ENCODE assay signal across 25 cellular contexts in the genomic region with DNA sequence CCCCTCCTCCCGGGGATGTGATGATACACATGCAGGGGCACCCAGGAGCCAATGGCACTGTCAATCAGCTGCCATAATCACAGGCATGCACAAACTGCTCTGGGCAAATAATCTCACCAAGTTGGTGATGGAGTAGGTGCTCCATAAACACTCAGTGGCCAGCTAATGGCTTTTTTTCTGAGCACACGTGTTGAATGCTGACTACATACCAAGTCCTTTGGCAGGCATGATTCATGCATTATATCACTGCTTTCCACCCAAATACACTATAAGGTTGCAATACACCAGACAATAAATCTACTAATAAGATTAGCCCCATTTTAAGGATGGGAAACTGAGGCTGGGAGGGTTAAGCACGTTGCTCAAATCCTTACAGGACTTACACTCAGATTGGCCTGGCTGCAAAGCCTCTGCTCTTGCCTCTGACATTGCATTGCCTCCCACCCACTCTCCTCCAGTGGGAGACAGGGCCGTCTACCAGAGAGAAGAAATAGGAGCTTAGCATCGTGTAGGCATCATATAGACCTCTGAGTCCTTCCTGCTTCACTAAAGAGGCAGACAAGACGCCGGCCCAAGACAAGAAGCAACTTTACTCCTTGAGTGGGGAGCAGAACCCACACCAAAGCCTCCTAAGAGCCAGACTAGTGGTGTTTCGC. TPM values are rescaled to one million over a fixed set of nuclear protein-coding genes. Genes with fewer than 3 reads are reported as not detected.
DNase-seq lines count a peak whose midpoint lies in the region; ATAC-seq and TF ChIP-seq lines count a peak whose summit lies in the region.
"Had no signal": no experiment of that assay in that cellular context is flagged by ENCODE, and none has a peak within 500 bp of the region (broad histone marks: within the 10 kb centered on the region; RNA-seq: fewer than 3 reads in every experiment).

No MANE protein-coding gene starts in this region.

- H3K27me3 ChIP-seq in breast epithelium = no peaks in the 10 kb centered on the region
- H3K27me3 ChIP-seq: heart right ventricle, upper lobe of right lung had no signal

- ATAC-seq in HG03025 (IDR thresholded peaks at IDR 0.05; ENCODE audit: low FRiP score, unreplicated experiment) (no peak), GM21717 (IDR thresholded peaks at IDR 0.05; ENCODE audit: unreplicated experiment) (no peak)
- ATAC-seq: activated CD4-positive, alpha-beta T cell treated with anti-CD3 and anti-CD28 coated beads for 36 hours; upper lobe of right lung had no signal

- H3K36me3 ChIP-seq in breast epithelium = no peaks in the 10 kb centered on the region
- H3K36me3 ChIP-seq: heart right ventricle, upper lobe of right lung had no signal

- no peaks in the 10 kb centered on the region for H3K9me3 ChIP-seq in breast epithelium
- H3K9me3 ChIP-seq: heart right ventricle, upper lobe of right lung had no signal

- TF ChIP-seq CTCF in breast epithelium (IDR thresholded peaks at IDR 0.05) = no peak

- H3K4me3 ChIP-seq in skeletal muscle cell (ENCODE audit: low read depth, low read length) (no peak overlapping the region), breast epithelium (no peak overlapping the region)
- H3K4me3 ChIP-seq: heart right ventricle, upper lobe of right lung had no signal

- no peaks in the 10 kb centered on the region for H3K4me1 ChIP-seq in breast epithelium

- intact Hi-C loops in breast epithelium (cut with DNase I; ENCODE audit: low total_unique reads) = no loop called here
- intact Hi-C loops in posterior vena cava (cut with DNase I) = loop anchor here in 1 of 2 donors (5.0 kb wide), 1 partner anchor 63 kb away; no protein-coding TSS in a partner anchor

- no peak for TF ChIP-seq POLR2A in breast epithelium (IDR thresholded peaks at IDR 0.05)

- peak; percentile 3 for DNase-seq in D341Med (ENCODE audit: low spot score)
- peak; percentile 33 for DNase-seq in LHCN-M2 (ENCODE audit: low read depth)
- DNase-seq in ecto neural progenitor cell (ENCODE audit: low spot score) = peak; percentile 21
- peak; percentile 49 for DNase-seq in skeletal muscle cell (ENCODE audit: low read depth)
- no peak for DNase-seq in breast epithelium (ENCODE audit: low spot score in 2 of 2)
- no peak for DNase-seq in posterior vena cava (ENCODE audit: low spot score)
- DNase-seq: activated CD4-positive, alpha-beta T cell treated with anti-CD3 and anti-CD28 coated beads for 36 hours; activated effector memory CD4-positive, alpha-beta T cell treated with Interleukin-2 at 50 U/mL for 16 hours; DMS153; effector memory CD4-positive, alpha-beta T cell; NCI-H1092 treated with DMSO at 0.1 percent for 48 hours; NCI-H2107; NCI-H526; occipital lobe; stimulated activated CD4-positive, alpha-beta T cell treated with anti-CD3 and anti-CD28 coated beads, Interleukin-2, amount 100 ng/mL, for 48 hours; stimulated activated naive CD8-positive, alpha-beta T cell treated with anti-CD3 and anti-CD28 coated beads, Interleukin-15, amount 100 ng/mL, for 72 hours; upper lobe of right lung had no signal

- H3K27ac ChIP-seq in breast epithelium = peak overlapping the region in 1 of 2 donors; percentile 25
- H3K27ac ChIP-seq: KMS-11, upper lobe of right lung had no signal

RNA-seq across cellular contexts. Expression of gene ACCSL, which starts 32.7 kb away (rescaled TPM):
- total RNA-seq in LHCN-M2 (2014; rRNA removed) = not detected in 2 replicates
- polyA plus RNA-seq in LHCN-M2 (2012) = not detected
- total RNA-seq in breast epithelium = not detected
- total RNA-seq in posterior vena cava = not detected
- total RNA-seq: activated CD4-positive, alpha-beta T cell treated with anti-CD3 and anti-CD28 coated beads for 36 hours; heart right ventricle; lung microvascular endothelial cell; occipital lobe; skeletal muscle tissue; upper lobe of right lung had no signal
- polyA plus RNA-seq: adipose tissue, CD14-positive monocyte, heart right ventricle had no signal

RNA-seq across cellular contexts. Expression of gene ACCS, which starts 51.0 kb away (rescaled TPM):
- total RNA-seq in LHCN-M2 (2014; rRNA removed) (10.9 and 14.6 TPM in 2 replicates), breast epithelium (10 to 100 TPM; 21.0 to 35.0 (median 23.0) TPM), posterior vena cava (10 to 100 TPM; 18.5 to 30.5 TPM)
- polyA plus RNA-seq in LHCN-M2 (2012) = 6.6 TPM

Comparison
In these comparisons a context has a peak if more than half of its experiments do, and no peak if none do; other contexts are left out.
1. DNase-seq: peak in D341Med (single experiment), LHCN-M2 (single experiment), ecto neural progenitor cell (single experiment) and skeletal muscle cell (single experiment); none in breast epithelium (0 of 2) and posterior vena cava (single experiment).